ENCODE assay signal across 14 cellular contexts in the genomic region with DNA sequence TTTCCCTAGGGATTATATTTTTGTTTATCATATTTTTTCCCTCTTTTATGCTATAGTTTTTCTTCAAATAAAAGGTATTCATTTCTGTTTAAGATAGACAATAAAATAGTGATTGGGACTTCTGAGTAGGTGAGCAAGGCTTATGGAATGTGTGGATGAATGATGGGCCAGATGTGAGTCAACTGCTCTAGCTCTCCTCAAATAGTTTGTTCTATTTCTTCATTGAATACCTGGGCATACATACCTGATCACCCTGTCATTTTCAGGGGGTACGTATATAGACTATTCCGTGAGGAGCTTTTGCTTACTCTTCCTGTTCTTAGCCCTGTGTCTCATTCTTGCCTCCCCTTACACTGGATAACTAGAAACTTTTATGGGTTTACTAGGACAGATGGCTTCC. TPM values are rescaled to one million over a fixed set of nuclear protein-coding genes. Genes with fewer than 3 reads are reported as not detected.
A peak's percentile ranks its signal among the peaks of the same experiment; 100 is the strongest.
DNase-seq lines count a peak whose midpoint lies in the region; ATAC-seq and TF ChIP-seq lines count a peak whose summit lies in the region.
"Had no signal": no experiment of that assay in that cellular context is flagged by ENCODE, and none has a peak within 500 bp of the region (broad histone marks: within the 10 kb centered on the region; RNA-seq: fewer than 3 reads in every experiment).

No MANE protein-coding gene starts in this region.

- no peak overlapping the region for H3K27ac ChIP-seq in left lung
- H3K27ac ChIP-seq: upper lobe of right lung had no signal

- H3K4me1 ChIP-seq in left lung, result no peaks in the 10 kb centered on the region

- ATAC-seq in left lung, result peak; percentile 56
- no peak for ATAC-seq in left lobe of liver
- ATAC-seq: upper lobe of right lung had no signal

- H3K9me3 ChIP-seq in MG63, result no peaks in the 10 kb centered on the region
- H3K9me3 ChIP-seq in left lung, result no peaks in the 10 kb centered on the region
- H3K9me3 ChIP-seq: upper lobe of right lung had no signal

- H3K36me3 ChIP-seq in MG63, result no peaks in the 10 kb centered on the region; the same call in 1 of the 2 replicates
- H3K36me3 ChIP-seq in left lung, result peaks cover 0 to 10% of the 10 kb centered on the region in 2 donors
- H3K36me3 ChIP-seq: upper lobe of right lung had no signal

- DNase-seq in AG20443 (ENCODE audit: low spot score), result peak; percentile 19
- peak; percentile 26 for DNase-seq in MG63
- DNase-seq in choroid plexus epithelial cell (ENCODE audit: low read depth), result peak; percentile 63
- no peak for DNase-seq in left lung
- no peak for DNase-seq in DMS153 (lab: John Stamatoyannopoulos, UW)
- DNase-seq in left lobe of liver (ENCODE audit: low spot score), result no peak
- DNase-seq in posterior vena cava (ENCODE audit: low spot score), result no peak
- DNase-seq in pons (ENCODE audit: low spot score), result no peak
- DNase-seq: activated CD4-positive, alpha-beta T cell treated with anti-CD3 and anti-CD28 coated beads, Interleukin-2, amount 50 U/mL, for 1 hour; DND-41; MV-4-11; retina; stimulated activated CD4-positive, alpha-beta T cell treated with anti-CD3 and anti-CD28 coated beads, Interleukin-2, amount 100 ng/mL, for 24 hours; upper lobe of right lung had no signal

- TF ChIP-seq CTCF in choroid plexus epithelial cell (conservative IDR thresholded peaks at IDR 0.05; ENCODE audit: low read depth, low read length) (no peak), left lung (IDR thresholded peaks at IDR 0.05) (no peak)

- H3K27me3 ChIP-seq in MG63 (no peaks in the 10 kb centered on the region), left lung (no peaks in the 10 kb centered on the region)
- H3K27me3 ChIP-seq: upper lobe of right lung had no signal

- intact Hi-C loops in left lung (cut with DNase I), result no loop called here
- intact Hi-C loops in posterior vena cava (cut with DNase I), result no loop called here

- no peak overlapping the region for H3K4me3 ChIP-seq in MG63
- H3K4me3 ChIP-seq in choroid plexus epithelial cell (ENCODE audit: low read depth, low read length), result no peak overlapping the region
- H3K4me3 ChIP-seq in left lung, result no peak overlapping the region
- H3K4me3 ChIP-seq: upper lobe of right lung had no signal

RNA-seq across cellular contexts. Expression of gene BABAM2, which starts 41.9 kb away (rescaled TPM):
- total RNA-seq in MG63 (2014; rRNA removed; shearing (Covaris generic); ENCODE audit: low replicate concordance), result 28.0 and 33.1 TPM in 2 replicates
- total RNA-seq in left lung (10 to 100 TPM; 42.5 to 49.2 TPM), left lobe of liver (16.7 TPM), posterior vena cava (10 to 100 TPM; 39.1 to 43.1 TPM)

RNA-seq across cellular contexts. Expression of gene RBKS, which starts 42.2 kb away (rescaled TPM):
- total RNA-seq in MG63 (2014; rRNA removed; shearing (Covaris generic); ENCODE audit: low replicate concordance), result 4.6 and 8.3 TPM in 2 replicates
- total RNA-seq in left lung, result 1 to 10 TPM; 2.3 to 4.0 TPM
- total RNA-seq in left lobe of liver, result 13.3 TPM
- total RNA-seq in posterior vena cava, result 1 to 10 TPM; 1.5 TPM

Comparison
In these comparisons a context has a peak if more than half of its experiments do, and no peak if none do; other contexts are left out.
1. DNase-seq: peak in AG20443 (single experiment), MG63 (single experiment) and choroid plexus epithelial cell (single experiment); none in left lung (0 of 2), DMS153 (single experiment), left lobe of liver (single experiment), posterior vena cava (single experiment) and pons (single experiment).